7 cellular contexts compared by ENCODE assay signal in genomic region chr10:73744690-73744994, GRCh38. TPM values are rescaled to one million over a fixed set of nuclear protein-coding genes. Genes with fewer than 3 reads are reported as not detected.
A peak's percentile ranks its signal among the peaks of the same experiment; 100 is the strongest.
DNase-seq lines count a peak whose midpoint lies in the region; ATAC-seq and TF ChIP-seq lines count a peak whose summit lies in the region.

No MANE protein-coding gene starts in this region.

- no peak overlapping the region for H3K18ac ChIP-seq in H9 (ENCODE audit: insufficient read length, low read depth, low read length)

- H4K20me1 ChIP-seq in H9 (ENCODE audit: control insufficient read depth, insufficient read depth, insufficient read length), result no peaks in the 10 kb centered on the region

- H4K8ac ChIP-seq in H9 (replicated peaks; ENCODE audit: insufficient read length, low read depth, low read length), result no peak overlapping the region

- H3K4me3 Mint-ChIP-seq in H9, result peak overlapping the region; percentile 98
- H3K4me3 Mint-ChIP-seq in naive thymus-derived CD4-positive, alpha-beta T cell, result peak overlapping the region; percentile 92 to 100 (median 100)

- no peaks in the 10 kb centered on the region for H3K27me3 ChIP-seq in H9 (ENCODE audit: insufficient read depth, low read length)
- no peaks in the 10 kb centered on the region for H3K27me3 ChIP-seq in MG63
- H3K27me3 ChIP-seq in naive thymus-derived CD4-positive, alpha-beta T cell (ENCODE audit: control insufficient read depth in 2 of 2, insufficient read depth in 2 of 2, low read length in 2 of 2), result no peaks in the 10 kb centered on the region
- H3K27me3 ChIP-seq in tibial artery, result no peaks in the 10 kb centered on the region

- peak; percentile 42 for ATAC-seq in naive thymus-derived CD4-positive, alpha-beta T cell

- H3K9me3 ChIP-seq in H9 (ENCODE audit: control insufficient read depth, low read depth, low read length) (no peaks in the 10 kb centered on the region), MG63 (no peaks in the 10 kb centered on the region), tibial artery (no peaks in the 10 kb centered on the region)
- H3K9me3 ChIP-seq in naive thymus-derived CD4-positive, alpha-beta T cell (ENCODE audit: control insufficient read depth in 2 of 3, low read length in 3 of 3), result no peaks in the 10 kb centered on the region

- H3K23ac ChIP-seq in H9 (ENCODE audit: insufficient read length, low read depth, low read length), result no peak overlapping the region

- no peak overlapping the region for H4K5ac ChIP-seq in H9 (ENCODE audit: insufficient read length, low read depth, low read length)

- peak overlapping the region; percentile 84 for H3K4me2 ChIP-seq in H9 (ENCODE audit: insufficient read depth, insufficient read length, low read length)

- H3K4me1 ChIP-seq in H9 (ENCODE audit: insufficient read depth, low read length) (peaks cover 3% of the 10 kb centered on the region; the same call in 1 of the 2 replicates), tibial artery (peaks cover 0 to 50% (median 39%) of the 10 kb centered on the region in 4 donors)
- peaks cover 22 to 31% of the 10 kb centered on the region in 2 donors for H3K4me1 ChIP-seq in naive thymus-derived CD4-positive, alpha-beta T cell (ENCODE audit: control insufficient read depth in 2 of 2, insufficient read depth in 2 of 2, low read length in 2 of 2)

- no peaks in the 10 kb centered on the region; the same call in 1 of the 2 replicates for H3K79me2 ChIP-seq in H9 (ENCODE audit: insufficient read depth, low read length)

- H3K27ac Mint-ChIP-seq in H9, result peak overlapping the region; percentile 100
- H3K27ac Mint-ChIP-seq in naive thymus-derived CD4-positive, alpha-beta T cell, result peak overlapping the region; percentile 98 to 100 (median 100)

- H3K4me1 Mint-ChIP-seq in H9, result peaks cover 28 to 36% of the 10 kb centered on the region in 2 experiments
- peaks cover 23 to 52% (median 45%) of the 10 kb centered on the region in 7 donors for H3K4me1 Mint-ChIP-seq in naive thymus-derived CD4-positive, alpha-beta T cell

- H2AFZ ChIP-seq in H9 (ENCODE audit: low read length), result no peak overlapping the region

- H2BK15ac ChIP-seq in H9 (ENCODE audit: low read depth, low read length), result no peak overlapping the region

- POLR2A ChIA-PET in naive thymus-derived CD4-positive, alpha-beta T cell (lab: Charles Lee), result interaction anchor here (0.6 to 3.7 kb wide), 8 partner anchors 10 to 314 kb away, joined by 3 to 79 read pairs (median 12); partner anchors contain the start of gene CHCHD1

- DNase-seq in GM10266 (ENCODE audit: extremely low spot score), result peak; percentile 40
- DNase-seq in H9, result no peak
- peak; percentile 68 for DNase-seq in MG63
- DNase-seq in activated CD4-positive, alpha-beta T cell treated with anti-CD3 and anti-CD28 coated beads, Interleukin-2, amount 50 U/mL, for 48 hours, result peak; percentile 71 to 80
- peak; percentile 64 for DNase-seq in epidermal melanocyte (ENCODE audit: insufficient read length, low spot score)
- peak in 2 of 9 donors; percentile 59 to 65 for DNase-seq in naive thymus-derived CD4-positive, alpha-beta T cell
- DNase-seq in tibial artery, result peak; percentile 63 to 74

- peaks cover 14% of the 10 kb centered on the region for H3K23me2 ChIP-seq in H9 (ENCODE audit: insufficient read length, low read depth, low read length, poor library complexity, severe bottlenecking)

- H3K36me3 ChIP-seq in MG63, result peaks cover 55% of the 10 kb centered on the region
- H3K36me3 ChIP-seq in naive thymus-derived CD4-positive, alpha-beta T cell (ENCODE audit: control insufficient read depth in 2 of 3, insufficient read depth in 3 of 3, low read length in 3 of 3), result peaks cover 0 to 21% (median 0%) of the 10 kb centered on the region in 3 experiments
- H3K36me3 ChIP-seq in tibial artery, result peaks cover 28 to 42% (median 29%) of the 10 kb centered on the region in 3 donors

- H2BK20ac ChIP-seq in H9 (ENCODE audit: low read depth, low read length, poor library complexity, severe bottlenecking), result no peak overlapping the region

- intact Hi-C loops in naive thymus-derived CD4-positive, alpha-beta T cell (cut with micrococcal nuclease), result loop anchor here (1.0 to 10.0 kb wide), 15 partner anchors 14 to 1470 kb away; partner anchors contain the start of genes ANXA7 (in 2 of the 2), DNAJC9 (in 2 of the 2), NDST2 (in 2 of the 2) and ZSWIM8 (in 2 of the 2)
- intact Hi-C loops in tibial artery (cut with DNase I; ENCODE audit: low total_unique reads), result no loop called here

- no peak overlapping the region for H3K56ac ChIP-seq in H9 (ENCODE audit: insufficient read length, low read depth, low read length)

- H3K4ac ChIP-seq in H9 (ENCODE audit: low read depth, low read length), result no peak overlapping the region

- H3K79me1 ChIP-seq in H9 (ENCODE audit: insufficient read depth, low read depth, low read length, poor library complexity, severe bottlenecking), result no peaks in the 10 kb centered on the region

- no peak overlapping the region for H2BK5ac ChIP-seq in H9 (ENCODE audit: insufficient read length, low read length)

- H3K27ac ChIP-seq in H9 (ENCODE audit: insufficient read length, low read depth, low read length), result peak overlapping the region; percentile 92
- H3K27ac ChIP-seq in naive thymus-derived CD4-positive, alpha-beta T cell (ENCODE audit: low read depth, low read length), result peak overlapping the region; percentile 91
- H3K27ac ChIP-seq in tibial artery, result peak overlapping the region; percentile 93 to 94

- WGBS in H9 (ENCODE audit: extremely low coverage, insufficient read length, low lambda C conversion rate), result no CpG with 5 or more reads among the region's 9 CpGs

- no peaks in the 10 kb centered on the region for H3K9me3 Mint-ChIP-seq in H9
- H3K9me3 Mint-ChIP-seq in naive thymus-derived CD4-positive, alpha-beta T cell, result no peaks in the 10 kb centered on the region

- no peak overlapping the region for H2BK12ac ChIP-seq in H9 (ENCODE audit: insufficient read length, low read depth, low read length)

- H3K9ac ChIP-seq in H9 (ENCODE audit: extremely low read depth, insufficient read length, low read length), result peak overlapping the region; percentile 67

- TF ChIP-seq CTCF in GM10266 (IDR thresholded peaks at IDR 0.05; ENCODE audit: control insufficient read depth, insufficient read depth, low read depth, missing control alignments) (no peak), H9 (conservative IDR thresholded peaks at IDR 0.05) (no peak), tibial artery (IDR thresholded peaks at IDR 0.05) (no peak)

- H3K27me3 Mint-ChIP-seq in H9 (ENCODE audit: low read depth), result no peaks in the 10 kb centered on the region
- H3K27me3 Mint-ChIP-seq in naive thymus-derived CD4-positive, alpha-beta T cell, result no peaks in the 10 kb centered on the region

- CTCF ChIA-PET in naive thymus-derived CD4-positive, alpha-beta T cell (lab: Charles Lee), result interaction anchor here (0.7 kb wide), 1 partner anchor 24 kb away, joined by 3 read pairs; no protein-coding TSS in a partner anchor

- H2BK120ac ChIP-seq in H9 (ENCODE audit: low read depth, low read length, poor library complexity, severe bottlenecking), result no peak overlapping the region

- peak overlapping the region; percentile 75 for H3K4me3 ChIP-seq in MG63
- peak overlapping the region; percentile 93 for H3K4me3 ChIP-seq in naive thymus-derived CD4-positive, alpha-beta T cell (ENCODE audit: low read length)
- peak overlapping the region; percentile 76 to 99 for H3K4me3 ChIP-seq in tibial artery

- no peak overlapping the region for H3K14ac ChIP-seq in H9 (ENCODE audit: insufficient read depth, low read length)

- no peak overlapping the region for H4K91ac ChIP-seq in H9 (ENCODE audit: insufficient read length, low read depth, low read length)

- peaks cover 0 to 22% (median 10%) of the 10 kb centered on the region in 3 experiments; a peak in 5 of 7 replicates for H3K36me3 Mint-ChIP-seq in H9 (ENCODE audit: insufficient read depth in 1 of 3, low read depth in 3 of 3)
- H3K36me3 Mint-ChIP-seq in naive thymus-derived CD4-positive, alpha-beta T cell, result peaks cover 3 to 17% (median 8%) of the 10 kb centered on the region in 5 donors

- no peak overlapping the region for H3T11ph ChIP-seq in H9 (ENCODE audit: low read length)

- H2AK5ac ChIP-seq in H9 (ENCODE audit: insufficient read length, low read length), result no peak overlapping the region

RNA-seq across cellular contexts. Expression of gene SEC24C, which starts 0.5 kb away (rescaled TPM):
- total RNA-seq in H9 (2021), result 62.4 and 63.0 TPM in 2 replicates
- total RNA-seq in MG63 (2014; rRNA removed; shearing (Covaris generic); ENCODE audit: low replicate concordance), result 58.8 and 74.6 TPM in 2 replicates
- 100 to 1,000 TPM in 2 of 5 experiments, 10 to 100 TPM in 3; 68.7 to 122 (median 95.4) TPM for total RNA-seq in naive thymus-derived CD4-positive, alpha-beta T cell
- polyA plus RNA-seq in naive thymus-derived CD4-positive, alpha-beta T cell, result 10 to 100 TPM; 23.3 to 41.4 TPM

RNA-seq across cellular contexts. Expression of gene CHCHD1, which starts 37.2 kb away (rescaled TPM):
- 41.1 and 45.9 TPM in 2 replicates for total RNA-seq in H9 (2021)
- 58.5 and 93.9 TPM in 2 replicates for total RNA-seq in MG63 (2014; rRNA removed; shearing (Covaris generic); ENCODE audit: low replicate concordance)
- 10 to 100 TPM in 3 of 5 experiments, 1 to 10 TPM in 2; 5.6 to 31.4 (median 14.9) TPM for total RNA-seq in naive thymus-derived CD4-positive, alpha-beta T cell
- 10 to 100 TPM; 40.5 to 49.6 TPM for polyA plus RNA-seq in naive thymus-derived CD4-positive, alpha-beta T cell

RNA-seq across cellular contexts. Expression of gene ZSWIM8, which starts 40.8 kb away (rescaled TPM):
- total RNA-seq in H9 (2021), result 41.0 and 44.3 TPM in 2 replicates
- total RNA-seq in MG63 (2014; rRNA removed; shearing (Covaris generic); ENCODE audit: low replicate concordance), result 12.3 and 24.1 TPM in 2 replicates
- 100 to 1,000 TPM in 1 of 5 experiments, 10 to 100 TPM in 4; 70.9 to 102 (median 83.2) TPM for total RNA-seq in naive thymus-derived CD4-positive, alpha-beta T cell
- polyA plus RNA-seq in naive thymus-derived CD4-positive, alpha-beta T cell, result 10 to 100 TPM in 1 of 2 donors, 1 to 10 TPM in 1; 9.9 to 27.9 TPM

RNA-seq across cellular contexts. Expression of gene AGAP5, which starts 46.7 kb away (rescaled TPM):
- total RNA-seq in H9 (2021), result 5.2 and 5.5 TPM in 2 replicates
- 1.1 and 3.1 TPM in 2 replicates for total RNA-seq in MG63 (2014; rRNA removed; shearing (Covaris generic); ENCODE audit: low replicate concordance)
- 10 to 100 TPM in 3 of 5 experiments, 1 to 10 TPM in 2; 7.8 to 16.6 (median 10.5) TPM for total RNA-seq in naive thymus-derived CD4-positive, alpha-beta T cell
- polyA plus RNA-seq in naive thymus-derived CD4-positive, alpha-beta T cell, result not detected
